In genomic region chr4:90171491-90171890, GRCh38 we compare ENCODE assay signal across 19 cellular contexts. TPM values are rescaled to one million over a fixed set of nuclear protein-coding genes. Genes with fewer than 3 reads are reported as not detected.
DNase-seq lines count a peak whose midpoint lies in the region; ATAC-seq, FAIRE-seq and TF ChIP-seq lines count a peak whose summit lies in the region.
"Had no signal": no experiment of that assay in that cellular context is flagged by ENCODE, and none has a peak within 500 bp of the region (broad histone marks: within the 10 kb centered on the region; RNA-seq: fewer than 3 reads in every experiment).

No MANE protein-coding gene starts in this region.

- H3K27ac ChIP-seq in upper lobe of left lung, result no peak overlapping the region
- H3K27ac ChIP-seq: A549; BLaER1 treated with 17β-estradiol and CSF1 and Interleukin-3, amounts not matched to agents 10 nM and 100 nM had no signal

- no peaks in the 10 kb centered on the region for H3K36me3 ChIP-seq in HAP-1 (replicated peaks)
- no peaks in the 10 kb centered on the region for H3K36me3 ChIP-seq in upper lobe of left lung
- H3K36me3 ChIP-seq in BE2C, result no peaks in the 10 kb centered on the region
- H3K36me3 ChIP-seq: BLaER1 treated with 17β-estradiol and CSF1 and Interleukin-3, amounts not matched to agents 10 nM and 100 nM had no signal

- H3K4me1 ChIP-seq in HAP-1 (peaks cover 14% of the 10 kb centered on the region), upper lobe of left lung (no peaks in the 10 kb centered on the region), BE2C (no peaks in the 10 kb centered on the region)
- H3K4me1 ChIP-seq: A549; BLaER1 treated with 17β-estradiol and CSF1 and Interleukin-3, amounts not matched to agents 10 nM and 100 nM had no signal

- no peak for TF ChIP-seq CTCF in upper lobe of left lung (IDR thresholded peaks at IDR 0.05)
- TF ChIP-seq CTCF in BE2C (IDR thresholded peaks at IDR 0.05; ENCODE audit: low read depth, low read length), result no peak

- DNase-seq in HAP-1 (ENCODE audit: low spot score in 2 of 2) (peak; percentile 47 to 96), NCI-H82 treated with DMSO at 0.1 percent for 48 hours (lab: John Stamatoyannopoulos, UW; ENCODE audit: unreplicated experiment) (peak; percentile 78), NCI-H446 (lab: John Stamatoyannopoulos, UW) (no peak), upper lobe of left lung (no peak), BE2C (no peak), kidney glomerular epithelial cell (lab: John Stamatoyannopoulos, UW) (no peak)
- DNase-seq: Calu3; CD8-positive, alpha-beta T cell; HFFc6; IMR-90 had no signal

- H3K4me3 ChIP-seq in HAP-1 (no peak overlapping the region), upper lobe of left lung (no peak overlapping the region), BE2C (ENCODE audit: low read depth, low read length) (no peak overlapping the region)
- H3K4me3 ChIP-seq: A549; BLaER1 treated with 17β-estradiol and CSF1 and Interleukin-3, amounts not matched to agents 10 nM and 100 nM; GM23338; K562 had no signal

- no peak for ATAC-seq in upper lobe of left lung (ENCODE audit: low FRiP score in 2 of 2)
- ATAC-seq: A549; CD8-positive, alpha-beta T cell; GM23338; HCT116; K562 had no signal

- in situ Hi-C loops in HAP-1 (cut with MboI; ENCODE audit: low sequenced_read_pairs), result no loop called here

- no peak for TF ChIP-seq POLR2A in upper lobe of left lung (IDR thresholded peaks at IDR 0.05)

- peak; percentile 60 for FAIRE-seq in islet of Langerhans (lab: Jason Lieb, UNC)
- FAIRE-seq: A549, GM12891, H54, HTR-8/SVneo, K562 had no signal

- H3K9me3 ChIP-seq in HAP-1 (no peaks in the 10 kb centered on the region), upper lobe of left lung (no peaks in the 10 kb centered on the region), BE2C (no peaks in the 10 kb centered on the region)
- H3K9me3 ChIP-seq: A549; BLaER1 treated with 17β-estradiol and CSF1 and Interleukin-3, amounts not matched to agents 10 nM and 100 nM had no signal

- H3K27me3 ChIP-seq in HAP-1 (ENCODE audit: low read depth) (no peaks in the 10 kb centered on the region), upper lobe of left lung (no peaks in the 10 kb centered on the region), BE2C (no peaks in the 10 kb centered on the region)
- H3K27me3 ChIP-seq: BLaER1 treated with 17β-estradiol and CSF1 and Interleukin-3, amounts not matched to agents 10 nM and 100 nM had no signal

- WGBS in upper lobe of left lung, 2 donors, result 64 to 80% methylated on average over 2 of the region's 2 CpGs

- no peak for TF ChIP-seq EP300 in upper lobe of left lung (IDR thresholded peaks at IDR 0.05)

RNA-seq across cellular contexts. Expression of gene CCSER1, which starts 44.3 kb away (rescaled TPM):
- total RNA-seq in upper lobe of left lung, result 10 to 100 TPM in 3 of 6 donors, 1 to 10 TPM in 3; 4.4 to 26.1 (median 13.8) TPM
- polyA plus RNA-seq in BE2C (2012; ENCODE audit: insufficient read depth, insufficient read length, low read depth), result 0.71 TPM
- total RNA-seq: HFFc6, IMR-90, K562 had no signal
- polyA plus RNA-seq: IMR-90, K562 had no signal

Comparison
In these comparisons a context has a peak if more than half of its experiments do, and no peak if none do; other contexts are left out.
1. DNase-seq: peak in HAP-1 (2 of 2) and NCI-H82 treated with DMSO at 0.1 percent for 48 hours (single experiment); none in NCI-H446 (0 of 2), upper lobe of left lung (0 of 2), BE2C (single experiment) and kidney glomerular epithelial cell (single experiment).